In genomic region chr1:157090196-157090647, GRCh38 we compare ENCODE assay signal across 1 cellular context.
TF ChIP-seq lines count a peak whose summit lies in the region.

No MANE protein-coding gene starts in this region.

TF ChIP-seq in GM12878, 131 proteins besides CTCF, POLR2A, EP300 and RAD21:
- TF ChIP-seq WRNIP1 (IDR thresholded peaks at IDR 0.05; ENCODE audit: borderline replicate concordance, low read depth, low read length), result no peak
- TF ChIP-seq SMC3 (IDR thresholded peaks at IDR 0.05; ENCODE audit: borderline replicate concordance, low read length), result peak; percentile 99
- TF ChIP-seq FOXM1 (IDR thresholded peaks at IDR 0.05; ENCODE audit: low read depth, low read length), result 0 out of 2 replicates have a peak, but pooled peaks have one; percentile 28
- peak; percentile 80 for TF ChIP-seq YY1 (IDR thresholded peaks at IDR 0.05; ENCODE audit: low read depth, low read length)
- no peak for TF ChIP-seq NFXL1 (IDR thresholded peaks at IDR 0.05; ENCODE audit: borderline replicate concordance)
- TF ChIP-seq POU2F2 (IDR thresholded peaks at IDR 0.05; ENCODE audit: borderline replicate concordance, low read depth, low read length), result no peak
